Comparison of ENCODE assay signal across 11 cellular contexts in the genomic region with DNA sequence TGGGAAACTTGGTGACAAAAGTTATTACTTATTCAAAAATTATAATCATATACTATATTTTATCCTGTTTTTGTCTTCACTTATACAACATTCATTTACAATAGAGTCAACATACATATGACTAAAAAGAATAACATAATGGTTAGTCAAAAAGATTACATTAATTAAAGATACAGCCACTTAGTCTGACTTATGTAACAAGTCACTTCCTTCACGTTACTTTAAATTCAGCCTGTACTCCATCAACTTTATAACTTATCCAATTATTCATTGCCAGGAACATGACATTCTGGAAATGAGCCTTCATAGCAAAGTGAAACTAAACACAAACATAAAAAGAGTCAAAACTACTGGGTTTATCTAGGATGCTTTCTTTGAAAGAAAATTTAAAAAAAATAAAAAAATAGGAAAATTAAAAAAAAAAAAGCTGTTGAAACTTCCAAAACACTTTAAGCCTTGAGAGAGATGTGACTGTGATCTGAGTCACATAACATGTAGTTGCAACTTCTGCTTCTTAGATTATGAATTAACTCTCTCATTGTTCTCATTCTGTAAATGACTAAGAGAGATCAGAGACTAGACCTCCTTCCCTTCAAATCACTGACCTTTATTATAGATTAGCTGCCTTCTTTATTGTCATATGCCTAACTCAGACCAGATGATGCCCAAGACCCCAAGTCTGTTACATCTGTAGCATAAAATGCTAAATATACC.
DNase-seq lines count a peak whose midpoint lies in the region; ATAC-seq, FAIRE-seq and TF ChIP-seq lines count a peak whose summit lies in the region.
"Had no signal": no experiment of that assay in that cellular context is flagged by ENCODE, and none has a peak within 500 bp of the region (broad histone marks: within the 10 kb centered on the region; RNA-seq: fewer than 3 reads in every experiment).

No MANE protein-coding gene starts in this region.

- H3K4me3 ChIP-seq in skeletal muscle satellite cell (ENCODE audit: low read length) (peak overlapping the region; percentile 28), WERI-Rb-1 (ENCODE audit: low read depth, low read length) (no peak overlapping the region)

- H3K9ac ChIP-seq in skeletal muscle satellite cell (ENCODE audit: low read depth, low read length) = no peak overlapping the region

- TF ChIP-seq CTCF in WERI-Rb-1 (IDR thresholded peaks at IDR 0.05; ENCODE audit: low read depth, low read length) = no peak

- H3K4me2 ChIP-seq in skeletal muscle satellite cell (ENCODE audit: low read length) = peak overlapping the region; percentile 53

- H3K4me1 ChIP-seq in skeletal muscle satellite cell (ENCODE audit: control insufficient read depth, insufficient read depth, low read length) = peaks cover 21% of the 10 kb centered on the region

- H3K27ac ChIP-seq in WERI-Rb-1 = no peak overlapping the region

- no peak for DNase-seq in WERI-Rb-1
- DNase-seq in NK-92 treated with Interleukin-12 subunit alpha and Interleukin-12 subunit beta, amount 100 ng/mL, for 24 hours (lab: John Stamatoyannopoulos, UW) = no peak
- DNase-seq in anterior cingulate cortex (lab: John Stamatoyannopoulos, UW) = no peak
- DNase-seq: activated T-cell treated with anti-CD3 and anti-CD28 coated beads, Interleukin-2, amount 50 U/mL, for 72 hours; CD8-positive, alpha-beta T cell; erythroblast; NCI-H2081 treated with DMSO at 0.1 percent for 48 hours had no signal

- ATAC-seq in GM21381 (IDR thresholded peaks at IDR 0.05; ENCODE audit: unreplicated experiment) (peak; percentile 74), HG03442 (IDR thresholded peaks at IDR 0.05; ENCODE audit: unreplicated experiment) (peak; percentile 53)
- ATAC-seq: activated T-cell treated with anti-CD3 and anti-CD28 coated beads, Interleukin-2, amount 50 U/mL, for 72 hours; CD8-positive, alpha-beta T cell had no signal

- no peaks in the 10 kb centered on the region for H3K36me3 ChIP-seq in skeletal muscle satellite cell (ENCODE audit: insufficient read depth, low read length)
- no peaks in the 10 kb centered on the region for H3K36me3 ChIP-seq in WERI-Rb-1

- peak; percentile 38 for FAIRE-seq in colon (lab: Jason Lieb, UNC)

- H3K27me3 ChIP-seq in skeletal muscle satellite cell (ENCODE audit: control insufficient read depth, insufficient read depth, low read length) (no peaks in the 10 kb centered on the region), WERI-Rb-1 (ENCODE audit: insufficient read depth, low read depth, severe bottlenecking) (no peaks in the 10 kb centered on the region)

- H3K9me3 ChIP-seq in skeletal muscle satellite cell (replicated peaks; ENCODE audit: low read length) (no peaks in the 10 kb centered on the region), WERI-Rb-1 (ENCODE audit: severe bottlenecking) (no peaks in the 10 kb centered on the region)
